8 cellular contexts compared by ENCODE assay signal in the genomic region with DNA sequence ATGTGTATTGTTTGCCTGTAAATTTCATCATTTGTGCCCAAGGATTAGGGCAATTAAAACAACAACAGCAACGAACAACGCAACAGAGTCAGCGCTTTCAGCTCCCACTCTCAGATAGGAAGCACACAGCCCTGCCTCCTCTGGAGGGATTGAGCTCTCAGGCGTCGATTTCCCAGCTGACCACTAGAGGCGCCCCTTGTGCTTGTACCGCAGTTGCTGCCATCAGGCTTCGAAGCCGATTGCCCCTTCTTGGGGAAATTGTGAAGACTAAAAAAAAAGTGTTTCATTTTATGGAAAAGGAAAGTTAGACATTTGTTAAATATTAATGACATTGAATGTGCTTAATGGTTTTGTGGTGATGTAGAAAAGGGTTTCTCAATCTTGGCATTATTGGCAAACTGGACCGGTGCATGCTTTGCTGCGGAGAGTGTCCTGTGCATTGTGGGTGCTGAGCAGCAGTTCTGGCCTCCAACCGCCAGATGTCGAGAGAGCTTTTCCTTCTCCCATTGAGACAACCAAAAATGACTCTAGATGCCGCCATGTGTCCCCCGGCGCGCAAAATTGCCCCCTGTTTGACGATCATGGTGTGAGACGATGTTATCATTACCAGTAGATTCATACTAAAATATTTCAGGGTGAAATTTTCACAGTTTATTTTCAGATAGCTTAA.
A peak's percentile ranks its signal among the peaks of the same experiment; 100 is the strongest.
DNase-seq lines count a peak whose midpoint lies in the region; ATAC-seq, FAIRE-seq and TF ChIP-seq lines count a peak whose summit lies in the region.

No MANE protein-coding gene starts in this region.

- H3K27ac ChIP-seq in OCI-LY3 (ENCODE audit: low read length) (no peak overlapping the region), small intestine (ENCODE audit: low read depth in 1 of 2, low read length in 1 of 2) (no peak overlapping the region)

- H3K4me3 ChIP-seq in OCI-LY3 (ENCODE audit: low read length) (no peak overlapping the region), fibroblast of villous mesenchyme (ENCODE audit: low read depth, low read length) (no peak overlapping the region), small intestine (ENCODE audit: low read depth in 1 of 2, low read length in 2 of 2) (no peak overlapping the region)

- no peaks in the 10 kb centered on the region for H3K4me1 ChIP-seq in OCI-LY3 (ENCODE audit: low read length)
- no peaks in the 10 kb centered on the region for H3K4me1 ChIP-seq in small intestine (ENCODE audit: control insufficient read depth in 2 of 2, insufficient read depth in 1 of 2, low read depth in 1 of 2, low read length in 1 of 2)

- FAIRE-seq in GM19239 (lab: Jason Lieb, UNC) (no peak), small intestine (lab: Jason Lieb, UNC) (no peak)

- no peaks in the 10 kb centered on the region for H3K9me3 ChIP-seq in OCI-LY3 (ENCODE audit: insufficient read depth, low read length)
- H3K9me3 ChIP-seq in small intestine (ENCODE audit: control insufficient read depth, low read depth): no peaks in the 10 kb centered on the region

- no peak overlapping the region for H2AFZ ChIP-seq in OCI-LY3 (ENCODE audit: low read depth, low read length)

- no peak overlapping the region for H3K4me2 ChIP-seq in OCI-LY3 (ENCODE audit: low read length)

- H3K27me3 ChIP-seq in OCI-LY3 (ENCODE audit: low read depth, low read length) (no peaks in the 10 kb centered on the region), small intestine (ENCODE audit: control insufficient read depth in 2 of 2, insufficient read depth in 2 of 2, low read length in 2 of 2) (no peaks in the 10 kb centered on the region)

- H3K36me3 ChIP-seq in OCI-LY3 (replicated peaks; ENCODE audit: low read depth, low read length) (no peaks in the 10 kb centered on the region), small intestine (ENCODE audit: control insufficient read depth in 2 of 2, insufficient read depth in 2 of 2, low read length in 2 of 2) (no peaks in the 10 kb centered on the region)

- peak; percentile 52 for TF ChIP-seq CTCF in OCI-LY3 (IDR thresholded peaks at IDR 0.05; ENCODE audit: low read depth, low read length)
- TF ChIP-seq CTCF in fibroblast of villous mesenchyme (IDR thresholded peaks at IDR 0.05; ENCODE audit: insufficient read depth, low read depth, low read length): peak; percentile 27

- DNase-seq in COLO829 (ENCODE audit: low spot score) (peak; percentile 48), GM19239 (ENCODE audit: insufficient read length, low spot score) (peak; percentile 5), fibroblast of villous mesenchyme (ENCODE audit: low read depth) (no peak), small intestine (peak; percentile 38)

- H3K9ac ChIP-seq in OCI-LY3 (ENCODE audit: low read length): no peak overlapping the region

- H4K20me1 ChIP-seq in OCI-LY3 (ENCODE audit: insufficient read depth, low read length): no peaks in the 10 kb centered on the region

- WGBS in small intestine, 3 donors: 47 to 53% (median 47%) methylated on average over 19 of the region's 19 CpGs

- H3K79me2 ChIP-seq in OCI-LY3 (ENCODE audit: low read length): no peaks in the 10 kb centered on the region

- ATAC-seq in HG03039 (IDR thresholded peaks at IDR 0.05; ENCODE audit: unreplicated experiment) (no peak), HG03139 (IDR thresholded peaks at IDR 0.05; ENCODE audit: unreplicated experiment) (no peak), HG03520 (IDR thresholded peaks at IDR 0.05; ENCODE audit: unreplicated experiment) (no peak)
